ENCODE assay signal across 8 cellular contexts in the genomic region with DNA sequence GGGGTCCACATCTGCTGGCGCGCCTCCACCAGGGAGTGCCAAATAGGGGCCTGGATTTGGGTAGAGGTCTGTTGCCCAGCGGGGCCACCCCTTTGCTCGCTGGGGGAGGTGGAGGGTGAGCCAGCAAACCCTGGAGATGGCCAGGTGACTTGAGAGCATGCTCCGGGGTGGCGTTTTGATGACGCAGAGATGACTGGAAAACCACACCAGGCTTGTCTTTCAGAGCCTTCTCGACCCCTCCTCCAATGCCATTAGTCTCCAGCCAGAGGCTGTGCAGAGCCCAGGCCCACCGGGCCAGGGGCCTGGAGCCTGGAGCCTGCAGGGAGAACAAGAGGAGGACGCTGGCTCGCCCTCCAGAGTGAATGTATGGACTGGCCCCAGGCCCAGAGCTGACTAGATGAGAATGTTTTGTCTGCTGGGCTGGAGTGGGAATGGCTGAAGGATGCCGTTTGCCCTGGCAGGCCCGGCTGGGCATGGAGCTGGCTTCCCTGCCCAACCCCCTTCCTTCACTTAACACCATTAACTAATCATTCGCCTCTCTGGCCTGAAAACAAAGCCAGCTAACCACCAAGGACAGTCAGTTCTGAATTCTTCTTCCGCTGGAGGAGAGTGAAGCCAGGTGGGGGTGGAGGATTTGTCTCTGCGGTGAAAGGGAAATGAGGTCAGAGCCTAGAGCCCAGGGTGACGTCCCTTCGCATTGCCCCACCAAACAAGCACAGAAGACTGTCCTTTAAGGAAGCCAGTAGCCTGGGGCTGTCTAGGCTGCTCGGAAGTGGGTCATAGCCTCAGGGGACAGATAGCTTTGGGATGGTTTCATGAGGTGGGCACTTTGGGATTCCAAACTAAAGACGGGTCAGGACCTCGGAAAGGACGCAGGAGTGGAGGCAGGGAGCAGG. TPM values are rescaled to one million over a fixed set of nuclear protein-coding genes. Genes with fewer than 3 reads are reported as not detected.
DNase-seq lines count a peak whose midpoint lies in the region; ATAC-seq, FAIRE-seq and TF ChIP-seq lines count a peak whose summit lies in the region.

No MANE protein-coding gene starts in this region.

- 13% methylated on average over 13 of the region's 22 CpGs for WGBS in HepG2 (ENCODE audit: low lambda C conversion rate)

- H4K20me1 ChIP-seq in Karpas-422 (ENCODE audit: insufficient read depth, low read depth, low read length) (no peaks in the 10 kb centered on the region), HepG2 (ENCODE audit: insufficient read depth, low read length) (no peaks in the 10 kb centered on the region)

- H3K79me2 ChIP-seq in Karpas-422 (ENCODE audit: low read length) (no peaks in the 10 kb centered on the region), HepG2 (ENCODE audit: insufficient read depth, low read length) (no peaks in the 10 kb centered on the region)

- ATAC-seq in HepG2 = peak; percentile 34

- H3K36me3 ChIP-seq in Karpas-422 (ENCODE audit: insufficient read depth, low read length) = no peaks in the 10 kb centered on the region
- no peaks in the 10 kb centered on the region for H3K36me3 ChIP-seq in HepG2 (replicated peaks in 1 of 2; ENCODE audit: control insufficient read depth in 1 of 2, insufficient read depth in 2 of 2, low read length in 2 of 2)

- H2AFZ ChIP-seq in Karpas-422 (ENCODE audit: low read length) (no peak overlapping the region), HepG2 (ENCODE audit: low read length) (no peak overlapping the region)

- H3K4me1 Mint-ChIP-seq in type B pancreatic cell (ENCODE audit: unreplicated experiment) = peaks cover 20% of the 10 kb centered on the region

- TF ChIP-seq POLR2A in HepG2 (IDR thresholded peaks at IDR 0.05; ENCODE audit: insufficient read depth in 1 of 2, low read depth in 2 of 2, low read length in 2 of 2) = peak in 1 of 2 experiments; percentile 41; a peak in 1 of 4 replicates

- no peak overlapping the region for H3K9ac ChIP-seq in Karpas-422 (ENCODE audit: low read length)
- H3K9ac ChIP-seq in HepG2 (ENCODE audit: insufficient read depth, low read depth, low read length) = peak overlapping the region; percentile 70

- peak; percentile 32 for FAIRE-seq in HepG2 (lab: Jason Lieb, UNC)

- H3K9me3 ChIP-seq in Karpas-422 (ENCODE audit: low read length) = no peaks in the 10 kb centered on the region
- no peaks in the 10 kb centered on the region for H3K9me3 ChIP-seq in HepG2 (ENCODE audit: low read length)

- CTCF ChIA-PET in HepG2 (lab: Yijun Ruan, JAX; ENCODE audit: low intra/inter-chr PET ratio, low total read pairs) = no interaction called here

- no peak for TF ChIP-seq RAD21 in HepG2 (CRISPR knock-in tag; IDR thresholded peaks at IDR 0.05)

- H3K27ac ChIP-seq in Karpas-422 (ENCODE audit: low read length) (no peak overlapping the region), HepG2 (ENCODE audit: extremely low read length, insufficient read depth, low read length) (no peak overlapping the region)

- POLR2A ChIA-PET in HepG2 (lab: Yijun Ruan, JAX) = interaction anchor here (0.6 to 3.0 kb wide), 14 partner anchors 12 to 287 kb away, joined by 3 to 14 read pairs (median 4); a partner anchor contains a TSS

- BruUV-seq in HepG2 (replicated peaks; lab: Mats Ljungman, UMichigan) = no TSS peak

- DNase-seq in ELF-1 (ENCODE audit: low read depth, low spot score) (peak; percentile 93), Karpas-422 (peak; percentile 65), astrocyte of the spinal cord (ENCODE audit: low read depth, low spot score) (peak; percentile 61), HepG2 (ENCODE audit: low spot score) (peak; percentile 52), type B pancreatic cell (ENCODE audit: extremely low spot score, unreplicated experiment) (no peak), NCI-H2171 (lab: John Stamatoyannopoulos, UW) (no peak), foreskin fibroblast (no peak), OCI-M1 (lab: John Stamatoyannopoulos, UW) (no peak)

- intact Hi-C loops in HepG2 (cut with micrococcal nuclease; ENCODE audit: unreplicated experiment) = loop anchor here (2.0 kb wide), 1 partner anchor 16 kb away; a partner anchor contains a TSS

- TF ChIP-seq EP300 in HepG2 (IDR thresholded peaks at IDR 0.05; ENCODE audit: low read depth in 2 of 2, low read length in 2 of 2) (no peak), HepG2 (CRISPR knock-in tag; IDR thresholded peaks at IDR 0.05; ENCODE audit: borderline replicate concordance) (no peak)

- H3K27me3 ChIP-seq in Karpas-422 (ENCODE audit: low read length) = no peaks in the 10 kb centered on the region
- H3K27me3 ChIP-seq in HepG2 (ENCODE audit: control insufficient read depth in 1 of 2, insufficient read depth in 2 of 2, low read length in 2 of 2) = peaks cover 0 to 9% of the 10 kb centered on the region in 2 experiments; a peak in 1 of 5 replicates

- H3K9me3 Mint-ChIP-seq in type B pancreatic cell = no peaks in the 10 kb centered on the region

- peaks cover 65% of the 10 kb centered on the region for H3K4me1 ChIP-seq in Karpas-422 (ENCODE audit: low read length)
- peaks cover 73% of the 10 kb centered on the region for H3K4me1 ChIP-seq in HepG2 (ENCODE audit: insufficient read depth, low read length)

- H3K36me3 Mint-ChIP-seq in type B pancreatic cell = no peaks in the 10 kb centered on the region

- H3K4me3 ChIP-seq in Karpas-422 (ENCODE audit: low read length) (no peak overlapping the region), astrocyte of the spinal cord (ENCODE audit: low read depth, low read length) (no peak overlapping the region), HepG2 (replicated peaks in 1 of 3; ENCODE audit: insufficient read depth in 1 of 3, low read depth in 2 of 3, low read length in 3 of 3) (peak overlapping the region; percentile 53 to 77 (median 76)), foreskin fibroblast (ENCODE audit: low read depth in 1 of 2, low read length in 2 of 2) (no peak overlapping the region)

- peaks cover 51% of the 10 kb centered on the region for H3K27me3 Mint-ChIP-seq in type B pancreatic cell

- H3K27ac Mint-ChIP-seq in type B pancreatic cell = no peak overlapping the region

- peak overlapping the region; percentile 73 for H3K4me3 Mint-ChIP-seq in type B pancreatic cell

- no peak for TF ChIP-seq CTCF in astrocyte of the spinal cord (IDR thresholded peaks at IDR 0.05; ENCODE audit: low read depth, low read length)
- no peak for TF ChIP-seq CTCF in HepG2 (CRISPR knock-in tag; IDR thresholded peaks at IDR 0.05)
- no peak for TF ChIP-seq CTCF in type B pancreatic cell (conservative IDR thresholded peaks at IDR 0.05)
- no peak for TF ChIP-seq CTCF in foreskin fibroblast (IDR thresholded peaks at IDR 0.05; ENCODE audit: low read depth, low read length)

- H3K4me2 ChIP-seq in Karpas-422 (ENCODE audit: low read depth, low read length, poor library complexity, severe bottlenecking) (no peak overlapping the region), HepG2 (ENCODE audit: low read depth, low read length) (peak overlapping the region; percentile 96)

- H3K9me2 ChIP-seq in Karpas-422 (replicated peaks; ENCODE audit: insufficient read depth, low read length) = no peaks in the 10 kb centered on the region

- in situ Hi-C loops in astrocyte of the spinal cord (cut with HindIII; ENCODE audit: low sequenced_read_pairs) (no loop called here), HepG2 (cut with HindIII; ENCODE audit: extremely low pct_ligation_motif_present, low pct_unique_long_range_greater_than_20kb) (no loop called here)

RNA-seq across cellular contexts. Expression of a gene that starts 1.6 kb away (rescaled TPM):
- total RNA-seq in Karpas-422 (2014; rRNA removed; shearing (Covaris generic); ENCODE audit: low replicate concordance) = 2.0 and 2.1 TPM in 2 replicates
- total RNA-seq in HepG2 (2016; rRNA removed; fragmentation: Illumina TruSeq; extraction: Trizol) (5.9 and 15.2 TPM in 2 replicates), type B pancreatic cell (ENCODE audit: low replicate concordance) (3.0 and 10.3 TPM in 2 replicates)
- total RNA-seq in HepG2 (2016; cell fraction: cytosol; rRNA removed; fragmentation: Illumina TruSeq; extraction: Trizol; ENCODE audit: low read depth) = 0.97 and 1.4 TPM in 2 replicates
- total RNA-seq in HepG2 (2016; cell fraction: insoluble cytoplasmic fraction; rRNA removed; fragmentation: Illumina TruSeq; extraction: Trizol) = 5.2 and 13.8 TPM in 2 replicates
- 2.5 and 3.3 TPM in 2 replicates for total RNA-seq in HepG2 (2016; cell fraction: membrane; rRNA removed; fragmentation: Illumina TruSeq; extraction: Trizol)
- total RNA-seq in HepG2 (2016; cell fraction: nucleus; rRNA removed; fragmentation: Illumina TruSeq; extraction: Trizol) = 13.7 and 14.4 TPM in 2 replicates
- polyA plus RNA-seq in HepG2 (2011; rRNA removed) = 12.1 and 18.6 TPM in 2 replicates
- 33.4 and 50.2 TPM in 2 replicates for polyA plus RNA-seq in HepG2 (2011; cell fraction: cytosol; rRNA removed)
- 24.8 and 27.5 TPM in 2 replicates for polyA plus RNA-seq in HepG2 (2011; cell fraction: nucleus; rRNA removed)
- polyA plus RNA-seq in HepG2 (2012) = 4.0 and 15.6 TPM in 2 replicates
- 0.68 and 0.83 TPM in 2 replicates for polyA plus RNA-seq in HepG2 (2016; cell fraction: cytosol; fragmentation: Illumina TruSeq; extraction: Trizol; ENCODE audit: low read depth)
- polyA plus RNA-seq in HepG2 (2016; cell fraction: insoluble cytoplasmic fraction; fragmentation: Illumina TruSeq; extraction: Trizol; ENCODE audit: low read depth) = 3.9 and 5.4 TPM in 2 replicates
- 1.1 and 2.3 TPM in 2 replicates for polyA plus RNA-seq in HepG2 (2016; cell fraction: membrane; fragmentation: Illumina TruSeq; extraction: Trizol; ENCODE audit: low read depth)
- 18.8 and 20.4 TPM in 2 replicates for polyA plus RNA-seq in HepG2 (2016; cell fraction: nucleus; fragmentation: Illumina TruSeq; extraction: Trizol; ENCODE audit: insufficient read depth, low read depth)
- 29.9 and 104 TPM in 2 replicates for polyA minus RNA-seq in HepG2 (2011; rRNA and poly(A)+ RNA removed; ENCODE audit: low replicate concordance)
- 14.3 and 15.4 TPM in 2 replicates for polyA minus RNA-seq in HepG2 (2011; cell fraction: cytosol; rRNA and poly(A)+ RNA removed)
- polyA minus RNA-seq in HepG2 (2011; cell fraction: nucleus; rRNA and poly(A)+ RNA removed) = 13.8 and 15.8 TPM in 2 replicates

RNA-seq across cellular contexts. Expression of a gene that starts 15.8 kb away (rescaled TPM):
- total RNA-seq in Karpas-422 (2014; rRNA removed; shearing (Covaris generic); ENCODE audit: low replicate concordance) = 3.9 and 8.8 TPM in 2 replicates
- total RNA-seq in HepG2 (2016; rRNA removed; fragmentation: Illumina TruSeq; extraction: Trizol) (11.9 and 20.8 TPM in 2 replicates), type B pancreatic cell (ENCODE audit: low replicate concordance) (40.3 and 45.6 TPM in 2 replicates)
- 5.1 and 5.5 TPM in 2 replicates for total RNA-seq in HepG2 (2016; cell fraction: cytosol; rRNA removed; fragmentation: Illumina TruSeq; extraction: Trizol; ENCODE audit: low read depth)
- total RNA-seq in HepG2 (2016; cell fraction: insoluble cytoplasmic fraction; rRNA removed; fragmentation: Illumina TruSeq; extraction: Trizol) = 11.0 and 17.9 TPM in 2 replicates
- total RNA-seq in HepG2 (2016; cell fraction: membrane; rRNA removed; fragmentation: Illumina TruSeq; extraction: Trizol) = 25.7 and 27.9 TPM in 2 replicates
- total RNA-seq in HepG2 (2016; cell fraction: nucleus; rRNA removed; fragmentation: Illumina TruSeq; extraction: Trizol) = 16.9 and 17.9 TPM in 2 replicates
- polyA plus RNA-seq in HepG2 (2011; rRNA removed) = 26.3 and 28.8 TPM in 2 replicates
- 33.9 and 41.8 TPM in 2 replicates for polyA plus RNA-seq in HepG2 (2011; cell fraction: cytosol; rRNA removed)
- polyA plus RNA-seq in HepG2 (2011; cell fraction: nucleus; rRNA removed) = 21.0 and 21.5 TPM in 2 replicates
- 29.6 and 32.1 TPM in 2 replicates for polyA plus RNA-seq in HepG2 (2012)
- polyA plus RNA-seq in HepG2 (2016; cell fraction: cytosol; fragmentation: Illumina TruSeq; extraction: Trizol; ENCODE audit: low read depth) = 16.4 and 19.4 TPM in 2 replicates
- 51.2 and 62.2 TPM in 2 replicates for polyA plus RNA-seq in HepG2 (2016; cell fraction: insoluble cytoplasmic fraction; fragmentation: Illumina TruSeq; extraction: Trizol; ENCODE audit: low read depth)
- polyA plus RNA-seq in HepG2 (2016; cell fraction: membrane; fragmentation: Illumina TruSeq; extraction: Trizol; ENCODE audit: low read depth) = 61.9 and 66.3 TPM in 2 replicates
- 50.4 and 51.8 TPM in 2 replicates for polyA plus RNA-seq in HepG2 (2016; cell fraction: nucleus; fragmentation: Illumina TruSeq; extraction: Trizol; ENCODE audit: insufficient read depth, low read depth)
- polyA minus RNA-seq in HepG2 (2011; rRNA and poly(A)+ RNA removed; ENCODE audit: low replicate concordance) = 92.7 and 163 TPM in 2 replicates
- 34.6 and 35.6 TPM in 2 replicates for polyA minus RNA-seq in HepG2 (2011; cell fraction: cytosol; rRNA and poly(A)+ RNA removed)
- polyA minus RNA-seq in HepG2 (2011; cell fraction: nucleus; rRNA and poly(A)+ RNA removed) = 16.9 and 21.8 TPM in 2 replicates

RNA-seq across cellular contexts. Expression of a gene that starts 22.2 kb away (rescaled TPM):
- total RNA-seq in Karpas-422 (2014; rRNA removed; shearing (Covaris generic); ENCODE audit: low replicate concordance) = not detected in 2 replicates
- total RNA-seq in HepG2 (2016; rRNA removed; fragmentation: Illumina TruSeq; extraction: Trizol) (0.77 and 1.2 TPM in 2 replicates), type B pancreatic cell (ENCODE audit: low replicate concordance) (2.0 and 4.0 TPM in 2 replicates)
- 0.26 and 0.40 TPM in 2 replicates for total RNA-seq in HepG2 (2016; cell fraction: cytosol; rRNA removed; fragmentation: Illumina TruSeq; extraction: Trizol; ENCODE audit: low read depth)
- 0.76 and 0.78 TPM in 2 replicates for total RNA-seq in HepG2 (2016; cell fraction: insoluble cytoplasmic fraction; rRNA removed; fragmentation: Illumina TruSeq; extraction: Trizol)
- total RNA-seq in HepG2 (2016; cell fraction: membrane; rRNA removed; fragmentation: Illumina TruSeq; extraction: Trizol) = 0.28 and 0.45 TPM in 2 replicates
- total RNA-seq in HepG2 (2016; cell fraction: nucleus; rRNA removed; fragmentation: Illumina TruSeq; extraction: Trizol) = 0.47 and 0.91 TPM in 2 replicates
- polyA plus RNA-seq in HepG2 (2011; rRNA removed) = 0.86 TPM in 2 replicates
- 0.91 and 1.1 TPM in 2 replicates for polyA plus RNA-seq in HepG2 (2011; cell fraction: cytosol; rRNA removed)
- polyA plus RNA-seq in HepG2 (2011; cell fraction: nucleus; rRNA removed) = 0.96 and 1.1 TPM in 2 replicates
- polyA plus RNA-seq in HepG2 (2012) = 0.19 and 0.53 TPM in 2 replicates
- polyA plus RNA-seq in HepG2 (2016; cell fraction: cytosol; fragmentation: Illumina TruSeq; extraction: Trizol; ENCODE audit: low read depth) = 0.25 and 0.45 TPM in 2 replicates
- 0.39 and 0.53 TPM in 2 replicates for polyA plus RNA-seq in HepG2 (2016; cell fraction: insoluble cytoplasmic fraction; fragmentation: Illumina TruSeq; extraction: Trizol; ENCODE audit: low read depth)
- 0.16 and 0.49 TPM in 2 replicates for polyA plus RNA-seq in HepG2 (2016; cell fraction: membrane; fragmentation: Illumina TruSeq; extraction: Trizol; ENCODE audit: low read depth)
- 1.1 and 1.6 TPM in 2 replicates for polyA plus RNA-seq in HepG2 (2016; cell fraction: nucleus; fragmentation: Illumina TruSeq; extraction: Trizol; ENCODE audit: insufficient read depth, low read depth)
- 0.94 TPM in 1 of 2 replicates, not detected in the other for polyA minus RNA-seq in HepG2 (2011; rRNA and poly(A)+ RNA removed; ENCODE audit: low replicate concordance)
- polyA minus RNA-seq in HepG2 (2011; cell fraction: cytosol; rRNA and poly(A)+ RNA removed) = not detected in 2 replicates
- not detected in 2 replicates for polyA minus RNA-seq in HepG2 (2011; cell fraction: nucleus; rRNA and poly(A)+ RNA removed)

RNA-seq across cellular contexts. Expression of a gene that starts 28.0 kb away (rescaled TPM):
- not detected in 2 replicates for total RNA-seq in Karpas-422 (2014; rRNA removed; shearing (Covaris generic); ENCODE audit: low replicate concordance)
- total RNA-seq in HepG2 (2016; rRNA removed; fragmentation: Illumina TruSeq; extraction: Trizol) = not detected in 2 replicates
- not detected in 2 replicates for total RNA-seq in HepG2 (2016; cell fraction: cytosol; rRNA removed; fragmentation: Illumina TruSeq; extraction: Trizol; ENCODE audit: low read depth)
- not detected in 2 replicates for total RNA-seq in HepG2 (2016; cell fraction: insoluble cytoplasmic fraction; rRNA removed; fragmentation: Illumina TruSeq; extraction: Trizol)
- not detected in 2 replicates for total RNA-seq in HepG2 (2016; cell fraction: membrane; rRNA removed; fragmentation: Illumina TruSeq; extraction: Trizol)
- not detected in 2 replicates for total RNA-seq in HepG2 (2016; cell fraction: nucleus; rRNA removed; fragmentation: Illumina TruSeq; extraction: Trizol)
- polyA plus RNA-seq in HepG2 (2011; rRNA removed) = not detected in 2 replicates
- not detected in 2 replicates for polyA plus RNA-seq in HepG2 (2011; cell fraction: cytosol; rRNA removed)
- not detected in 2 replicates for polyA plus RNA-seq in HepG2 (2011; cell fraction: nucleus; rRNA removed)
- not detected in 2 replicates for polyA plus RNA-seq in HepG2 (2012)
- not detected in 2 replicates for polyA plus RNA-seq in HepG2 (2016; cell fraction: cytosol; fragmentation: Illumina TruSeq; extraction: Trizol; ENCODE audit: low read depth)
- not detected in 2 replicates for polyA plus RNA-seq in HepG2 (2016; cell fraction: insoluble cytoplasmic fraction; fragmentation: Illumina TruSeq; extraction: Trizol; ENCODE audit: low read depth)
- not detected in 2 replicates for polyA plus RNA-seq in HepG2 (2016; cell fraction: membrane; fragmentation: Illumina TruSeq; extraction: Trizol; ENCODE audit: low read depth)
- not detected in 2 replicates for polyA plus RNA-seq in HepG2 (2016; cell fraction: nucleus; fragmentation: Illumina TruSeq; extraction: Trizol; ENCODE audit: insufficient read depth, low read depth)
- not detected in 2 replicates for polyA minus RNA-seq in HepG2 (2011; rRNA and poly(A)+ RNA removed; ENCODE audit: low replicate concordance)
- polyA minus RNA-seq in HepG2 (2011; cell fraction: cytosol; rRNA and poly(A)+ RNA removed) = not detected in 2 replicates
- not detected in 2 replicates for polyA minus RNA-seq in HepG2 (2011; cell fraction: nucleus; rRNA and poly(A)+ RNA removed)
- total RNA-seq in type B pancreatic cell (ENCODE audit: low replicate concordance) = not detected in 2 replicates

Comparison
In these comparisons a context has a peak if more than half of its experiments do, and no peak if none do; other contexts are left out.
1. DNase-seq: peak in ELF-1 (single experiment), Karpas-422 (single experiment), astrocyte of the spinal cord (single experiment) and HepG2 (single experiment); none in type B pancreatic cell (single experiment), NCI-H2171 (single experiment), foreskin fibroblast (0 of 2) and OCI-M1 (single experiment).
2. H3K4me3 ChIP-seq: peak in HepG2 (3 of 3); none in Karpas-422 (single experiment), astrocyte of the spinal cord (single experiment) and foreskin fibroblast (0 of 2).